ENCODE assay signal across 1 cellular context in the genomic region with DNA sequence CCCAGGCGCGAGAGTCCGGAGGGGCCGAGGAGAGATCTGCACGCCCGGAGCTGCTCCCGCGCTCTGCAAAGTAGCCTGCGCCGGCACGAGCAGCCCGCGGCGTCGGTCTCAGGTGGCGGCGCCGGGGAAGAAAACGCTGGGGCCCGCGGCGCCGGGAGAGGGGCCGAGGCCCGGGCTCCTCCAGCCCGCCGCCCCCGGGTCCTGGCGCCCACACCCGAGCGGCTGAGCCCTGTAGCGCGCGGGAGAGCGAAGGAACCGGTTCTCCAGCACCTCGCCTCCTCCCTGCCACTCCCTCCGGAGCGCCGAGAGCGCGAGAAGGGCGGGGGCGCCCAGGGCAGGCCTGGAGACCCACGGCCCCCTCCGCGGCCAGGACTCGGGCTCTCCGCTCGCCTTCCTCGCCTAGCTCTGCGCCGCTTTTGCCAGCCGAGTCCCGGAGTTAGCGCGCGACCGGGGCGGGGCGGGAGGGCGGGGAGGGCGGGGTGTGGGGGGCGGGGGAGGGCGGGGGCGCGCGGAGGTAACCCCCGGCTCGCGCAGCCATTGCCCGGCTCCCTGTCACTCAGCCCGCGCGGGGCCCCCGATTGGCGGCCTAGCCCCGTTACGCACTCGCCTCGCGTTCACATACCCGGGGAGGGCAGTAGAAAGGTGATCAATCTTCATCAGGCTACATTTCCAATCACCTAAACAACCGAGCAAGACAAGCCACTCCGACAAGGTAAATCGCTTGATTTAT.
TF ChIP-seq lines count a peak whose summit lies in the region.

OTX1 (plus strand) TSS at position 645 of the 730 bp plus-strand sequence. CDS start 2,161 bp downstream, outside the sequence.

TF ChIP-seq in GM12878, 131 proteins besides CTCF, POLR2A, EP300 and RAD21 (continues in another document):
- peak; percentile 89 for TF ChIP-seq SP1 (IDR thresholded peaks at IDR 0.05; ENCODE audit: low read depth, low read length)
- TF ChIP-seq RFX5 (IDR thresholded peaks at IDR 0.05; ENCODE audit: low read depth, low read length) = no peak
- TF ChIP-seq BMI1 (IDR thresholded peaks at IDR 0.05; ENCODE audit: borderline replicate concordance) = no peak
- TF ChIP-seq EGR1 (IDR thresholded peaks at IDR 0.05; ENCODE audit: borderline replicate concordance in 1 of 2, low read depth in 2 of 2, low read length in 2 of 2) = peak in 1 of 2 experiments; percentile 50; a peak in 1 of 3 replicates
- no peak for TF ChIP-seq CHD4 (IDR thresholded peaks at IDR 0.05)
- TF ChIP-seq ASH2L (IDR thresholded peaks at IDR 0.05; ENCODE audit: borderline replicate concordance, low read depth) = no peak
- TF ChIP-seq ELK1 (IDR thresholded peaks at IDR 0.05; ENCODE audit: low read depth, low read length) = no peak
- no peak for TF ChIP-seq ZBED1 (IDR thresholded peaks at IDR 0.05; ENCODE audit: borderline replicate concordance)
- TF ChIP-seq RAD51 (IDR thresholded peaks at IDR 0.05) = no peak
- 0 out of 2 replicates have a peak, but pooled peaks have one; percentile 25 for TF ChIP-seq TARDBP (IDR thresholded peaks at IDR 0.05; ENCODE audit: borderline replicate concordance)
- TF ChIP-seq ATF3 (IDR thresholded peaks at IDR 0.05; ENCODE audit: borderline replicate concordance, extremely low read depth, low read depth, low read length) = no peak
- TF ChIP-seq KDM1A (IDR thresholded peaks at IDR 0.05; ENCODE audit: borderline replicate concordance) = no peak
- peak; percentile 68 for TF ChIP-seq RB1 (IDR thresholded peaks at IDR 0.05; ENCODE audit: borderline replicate concordance)
- no peak for TF ChIP-seq NR2C2 (IDR thresholded peaks at IDR 0.05; ENCODE audit: borderline replicate concordance, control insufficient read depth, insufficient read length, low read depth)
- 0 out of 2 replicates have a peak, but pooled peaks have one; percentile 55 for TF ChIP-seq BACH1 (IDR thresholded peaks at IDR 0.05; ENCODE audit: borderline replicate concordance)
- peak; percentile 69 for TF ChIP-seq KLF5 (IDR thresholded peaks at IDR 0.05; ENCODE audit: partially characterized antibody)
- TF ChIP-seq FOS (IDR thresholded peaks at IDR 0.05; ENCODE audit: borderline replicate concordance, extremely low read depth, insufficient read length) = peak; percentile 8
- TF ChIP-seq STAT3 (IDR thresholded peaks at IDR 0.05; ENCODE audit: low read depth, low read length) = no peak
- TF ChIP-seq GATAD2B (conservative IDR thresholded peaks at IDR 0.05; ENCODE audit: low read depth) = peak; percentile 73
- TF ChIP-seq SMAD5 (IDR thresholded peaks at IDR 0.05; ENCODE audit: low read depth) = no peak
- TF ChIP-seq RUNX3 (IDR thresholded peaks at IDR 0.05; ENCODE audit: low read length) = no peak
- 0 out of 2 replicates have a peak, but pooled peaks have one; percentile 63 for TF ChIP-seq STAT1 (conservative IDR thresholded peaks at IDR 0.05)
- TF ChIP-seq CHD2 (IDR thresholded peaks at IDR 0.05; ENCODE audit: borderline replicate concordance, low read depth, low read length) = peak; percentile 78
- peak; percentile 66 for TF ChIP-seq IKZF1 (conservative IDR thresholded peaks at IDR 0.05)
- TF ChIP-seq CREM (IDR thresholded peaks at IDR 0.05; ENCODE audit: low read depth) = peak; percentile 64; the same call in 1 of the 2 replicates
- TF ChIP-seq, protein P1, sequence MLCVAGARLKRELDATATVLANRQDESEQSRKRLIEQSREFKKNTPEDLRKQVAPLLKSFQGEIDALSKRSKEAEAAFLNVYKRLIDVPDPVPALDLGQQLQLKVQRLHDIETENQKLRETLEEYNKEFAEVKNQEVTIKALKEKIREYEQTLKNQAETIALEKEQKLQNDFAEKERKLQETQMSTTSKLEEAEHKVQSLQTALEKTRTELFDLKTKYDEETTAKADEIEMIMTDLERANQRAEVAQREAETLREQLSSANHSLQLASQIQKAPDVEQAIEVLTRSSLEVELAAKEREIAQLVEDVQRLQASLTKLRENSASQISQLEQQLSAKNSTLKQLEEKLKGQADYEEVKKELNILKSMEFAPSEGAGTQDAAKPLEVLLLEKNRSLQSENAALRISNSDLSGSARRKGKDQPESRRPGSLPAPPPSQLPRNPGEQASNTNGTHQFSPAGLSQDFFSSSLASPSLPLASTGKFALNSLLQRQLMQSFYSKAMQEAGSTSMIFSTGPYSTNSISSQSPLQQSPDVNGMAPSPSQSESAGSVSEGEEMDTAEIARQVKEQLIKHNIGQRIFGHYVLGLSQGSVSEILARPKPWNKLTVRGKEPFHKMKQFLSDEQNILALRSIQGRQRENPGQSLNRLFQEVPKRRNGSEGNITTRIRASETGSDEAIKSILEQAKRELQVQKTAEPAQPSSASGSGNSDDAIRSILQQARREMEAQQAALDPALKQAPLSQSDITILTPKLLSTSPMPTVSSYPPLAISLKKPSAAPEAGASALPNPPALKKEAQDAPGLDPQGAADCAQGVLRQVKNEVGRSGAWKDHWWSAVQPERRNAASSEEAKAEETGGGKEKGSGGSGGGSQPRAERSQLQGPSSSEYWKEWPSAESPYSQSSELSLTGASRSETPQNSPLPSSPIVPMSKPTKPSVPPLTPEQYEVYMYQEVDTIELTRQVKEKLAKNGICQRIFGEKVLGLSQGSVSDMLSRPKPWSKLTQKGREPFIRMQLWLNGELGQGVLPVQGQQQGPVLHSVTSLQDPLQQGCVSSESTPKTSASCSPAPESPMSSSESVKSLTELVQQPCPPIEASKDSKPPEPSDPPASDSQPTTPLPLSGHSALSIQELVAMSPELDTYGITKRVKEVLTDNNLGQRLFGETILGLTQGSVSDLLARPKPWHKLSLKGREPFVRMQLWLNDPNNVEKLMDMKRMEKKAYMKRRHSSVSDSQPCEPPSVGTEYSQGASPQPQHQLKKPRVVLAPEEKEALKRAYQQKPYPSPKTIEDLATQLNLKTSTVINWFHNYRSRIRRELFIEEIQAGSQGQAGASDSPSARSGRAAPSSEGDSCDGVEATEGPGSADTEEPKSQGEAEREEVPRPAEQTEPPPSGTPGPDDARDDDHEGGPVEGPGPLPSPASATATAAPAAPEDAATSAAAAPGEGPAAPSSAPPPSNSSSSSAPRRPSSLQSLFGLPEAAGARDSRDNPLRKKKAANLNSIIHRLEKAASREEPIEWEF (IDR thresholded peaks at IDR 0.05; ENCODE audit: insufficient replicate concordance, low read depth, low read length) = peak; percentile 16
- 0 out of 2 replicates have a peak, but pooled peaks have one; percentile 29 for TF ChIP-seq ZSCAN29 (IDR thresholded peaks at IDR 0.05)
- 0 out of 4 replicates have a peak, but pooled peaks of 1 of the 2 experiments have one; percentile 41 for TF ChIP-seq IKZF2 (IDR thresholded peaks at IDR 0.05)
- TF ChIP-seq LARP7 (IDR thresholded peaks at IDR 0.05) = peak; percentile 92
- TF ChIP-seq NR2C1 (IDR thresholded peaks at IDR 0.05) = no peak
- TF ChIP-seq, protein P2, sequence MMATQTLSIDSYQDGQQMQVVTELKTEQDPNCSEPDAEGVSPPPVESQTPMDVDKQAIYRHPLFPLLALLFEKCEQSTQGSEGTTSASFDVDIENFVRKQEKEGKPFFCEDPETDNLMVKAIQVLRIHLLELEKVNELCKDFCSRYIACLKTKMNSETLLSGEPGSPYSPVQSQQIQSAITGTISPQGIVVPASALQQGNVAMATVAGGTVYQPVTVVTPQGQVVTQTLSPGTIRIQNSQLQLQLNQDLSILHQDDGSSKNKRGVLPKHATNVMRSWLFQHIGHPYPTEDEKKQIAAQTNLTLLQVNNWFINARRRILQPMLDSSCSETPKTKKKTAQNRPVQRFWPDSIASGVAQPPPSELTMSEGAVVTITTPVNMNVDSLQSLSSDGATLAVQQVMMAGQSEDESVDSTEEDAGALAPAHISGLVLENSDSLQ (IDR thresholded peaks at IDR 0.05) = peak; percentile 98
- no peak for TF ChIP-seq ESRRA (IDR thresholded peaks at IDR 0.05; ENCODE audit: low read length)
- TF ChIP-seq NR2F1 (conservative IDR thresholded peaks at IDR 0.05) = 0 out of 2 replicates have a peak, but pooled peaks have one; percentile 33
- peak; percentile 67 for TF ChIP-seq NKRF (conservative IDR thresholded peaks at IDR 0.05)
- peak; percentile 80; the same call in 1 of the 2 replicates for TF ChIP-seq CREB1 (IDR thresholded peaks at IDR 0.05; ENCODE audit: low read depth)
- peak; percentile 47; the same call in 1 of the 2 replicates for TF ChIP-seq ZNF217 (IDR thresholded peaks at IDR 0.05)
- TF ChIP-seq YY1 (IDR thresholded peaks at IDR 0.05; ENCODE audit: low read depth, low read length) = peak; percentile 49
- TF ChIP-seq, protein P3, sequence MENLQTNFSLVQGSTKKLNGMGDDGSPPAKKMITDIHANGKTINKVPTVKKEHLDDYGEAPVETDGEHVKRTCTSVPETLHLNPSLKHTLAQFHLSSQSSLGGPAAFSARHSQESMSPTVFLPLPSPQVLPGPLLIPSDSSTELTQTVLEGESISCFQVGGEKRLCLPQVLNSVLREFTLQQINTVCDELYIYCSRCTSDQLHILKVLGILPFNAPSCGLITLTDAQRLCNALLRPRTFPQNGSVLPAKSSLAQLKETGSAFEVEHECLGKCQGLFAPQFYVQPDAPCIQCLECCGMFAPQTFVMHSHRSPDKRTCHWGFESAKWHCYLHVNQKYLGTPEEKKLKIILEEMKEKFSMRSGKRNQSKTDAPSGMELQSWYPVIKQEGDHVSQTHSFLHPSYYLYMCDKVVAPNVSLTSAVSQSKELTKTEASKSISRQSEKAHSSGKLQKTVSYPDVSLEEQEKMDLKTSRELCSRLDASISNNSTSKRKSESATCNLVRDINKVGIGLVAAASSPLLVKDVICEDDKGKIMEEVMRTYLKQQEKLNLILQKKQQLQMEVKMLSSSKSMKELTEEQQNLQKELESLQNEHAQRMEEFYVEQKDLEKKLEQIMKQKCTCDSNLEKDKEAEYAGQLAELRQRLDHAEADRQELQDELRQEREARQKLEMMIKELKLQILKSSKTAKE (IDR thresholded peaks at IDR 0.05; ENCODE audit: low read depth, poor library complexity, severe bottlenecking) = no peak
- TF ChIP-seq DPF2 (IDR thresholded peaks at IDR 0.05) = peak; percentile 71
- TF ChIP-seq, protein P4, sequence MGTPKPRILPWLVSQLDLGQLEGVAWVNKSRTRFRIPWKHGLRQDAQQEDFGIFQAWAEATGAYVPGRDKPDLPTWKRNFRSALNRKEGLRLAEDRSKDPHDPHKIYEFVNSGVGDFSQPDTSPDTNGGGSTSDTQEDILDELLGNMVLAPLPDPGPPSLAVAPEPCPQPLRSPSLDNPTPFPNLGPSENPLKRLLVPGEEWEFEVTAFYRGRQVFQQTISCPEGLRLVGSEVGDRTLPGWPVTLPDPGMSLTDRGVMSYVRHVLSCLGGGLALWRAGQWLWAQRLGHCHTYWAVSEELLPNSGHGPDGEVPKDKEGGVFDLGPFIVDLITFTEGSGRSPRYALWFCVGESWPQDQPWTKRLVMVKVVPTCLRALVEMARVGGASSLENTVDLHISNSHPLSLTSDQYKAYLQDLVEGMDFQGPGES (IDR thresholded peaks at IDR 0.05) = peak; percentile 57
- TF ChIP-seq, protein P5, sequence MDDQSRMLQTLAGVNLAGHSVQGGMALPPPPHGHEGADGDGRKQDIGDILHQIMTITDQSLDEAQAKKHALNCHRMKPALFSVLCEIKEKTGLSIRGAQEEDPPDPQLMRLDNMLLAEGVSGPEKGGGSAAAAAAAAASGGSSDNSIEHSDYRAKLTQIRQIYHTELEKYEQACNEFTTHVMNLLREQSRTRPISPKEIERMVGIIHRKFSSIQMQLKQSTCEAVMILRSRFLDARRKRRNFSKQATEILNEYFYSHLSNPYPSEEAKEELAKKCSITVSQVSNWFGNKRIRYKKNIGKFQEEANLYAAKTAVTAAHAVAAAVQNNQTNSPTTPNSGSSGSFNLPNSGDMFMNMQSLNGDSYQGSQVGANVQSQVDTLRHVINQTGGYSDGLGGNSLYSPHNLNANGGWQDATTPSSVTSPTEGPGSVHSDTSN (IDR thresholded peaks at IDR 0.05; ENCODE audit: insufficient replicate concordance, low read depth, low read length) = peak; percentile 95
- TF ChIP-seq, protein P6, sequence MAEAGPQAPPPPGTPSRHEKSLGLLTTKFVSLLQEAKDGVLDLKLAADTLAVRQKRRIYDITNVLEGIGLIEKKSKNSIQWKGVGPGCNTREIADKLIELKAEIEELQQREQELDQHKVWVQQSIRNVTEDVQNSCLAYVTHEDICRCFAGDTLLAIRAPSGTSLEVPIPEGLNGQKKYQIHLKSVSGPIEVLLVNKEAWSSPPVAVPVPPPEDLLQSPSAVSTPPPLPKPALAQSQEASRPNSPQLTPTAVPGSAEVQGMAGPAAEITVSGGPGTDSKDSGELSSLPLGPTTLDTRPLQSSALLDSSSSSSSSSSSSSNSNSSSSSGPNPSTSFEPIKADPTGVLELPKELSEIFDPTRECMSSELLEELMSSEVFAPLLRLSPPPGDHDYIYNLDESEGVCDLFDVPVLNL (IDR thresholded peaks at IDR 0.05; ENCODE audit: low read depth, low read length) = no peak
- peak; percentile 28 to 85; a peak in 3 of 4 replicates for TF ChIP-seq BHLHE40 (IDR thresholded peaks at IDR 0.05; ENCODE audit: borderline replicate concordance in 1 of 2, low read depth in 2 of 2, low read length in 1 of 2)
- no peak for TF ChIP-seq NFYA (IDR thresholded peaks at IDR 0.05; ENCODE audit: borderline replicate concordance, low read depth, low read length)
- no peak for TF ChIP-seq SRF (IDR thresholded peaks at IDR 0.05; ENCODE audit: low read depth in 2 of 2, low read length in 2 of 2)
- no peak for TF ChIP-seq CEBPB (IDR thresholded peaks at IDR 0.05; ENCODE audit: borderline replicate concordance in 1 of 2, low read depth in 2 of 2, low read length in 2 of 2)
